ENCODE assay signal across 1 cellular context in the genomic region with DNA sequence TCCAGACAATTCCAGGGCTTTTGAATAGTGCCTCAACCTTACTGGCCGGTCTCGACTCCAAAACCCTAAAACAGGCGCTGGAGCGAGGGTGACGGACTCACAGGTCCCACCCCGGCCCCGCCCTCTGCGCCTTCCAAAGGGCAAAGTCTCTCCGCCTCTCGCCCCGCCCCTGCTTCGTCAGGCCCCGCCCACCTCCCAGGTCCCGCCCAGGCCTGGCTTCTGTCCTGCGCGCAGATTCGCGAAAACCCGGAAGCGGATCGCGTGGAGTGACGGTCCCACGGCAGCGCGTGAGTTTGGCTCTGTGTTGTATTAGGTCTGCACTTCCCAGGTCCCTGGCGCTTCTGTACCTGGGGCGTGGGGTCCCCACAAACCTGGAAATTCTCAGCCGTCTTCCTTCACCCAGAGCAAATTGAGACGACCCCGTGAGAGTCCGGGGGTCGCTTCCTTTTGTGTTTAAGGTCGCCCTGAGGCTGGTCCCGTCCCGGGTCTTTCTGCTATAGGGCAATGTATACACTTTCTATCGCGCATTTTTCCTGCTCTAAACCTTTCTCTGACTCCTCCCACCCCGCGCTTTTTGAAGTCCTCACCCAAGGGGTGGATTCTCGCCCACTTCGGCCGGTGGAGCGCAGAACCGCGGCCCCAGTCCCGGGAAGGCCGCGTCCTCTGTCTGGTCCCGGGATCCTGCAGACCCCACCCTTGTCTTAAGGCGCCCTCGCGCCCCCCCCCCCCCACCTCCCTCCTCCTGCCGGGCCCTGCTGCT.
TF ChIP-seq lines count a peak whose summit lies in the region.

A gene (plus strand): TSS at position 231 of the 760 bp plus-strand sequence. CDS start 16,090 bp downstream, outside the sequence.

TF ChIP-seq in K562, 482 proteins besides CTCF, POLR2A, EP300 and RAD21 (continued from another document and continues in another):
- peak; percentile 69; the same call in 1 of the 2 replicates for TF ChIP-seq MYC (IDR thresholded peaks at IDR 0.05; ENCODE audit: low read depth, low read length)
- TF ChIP-seq MYC (CRISPR knock-in tag; IDR thresholded peaks at IDR 0.05; ENCODE audit: borderline replicate concordance, low read depth): no peak
- TF ChIP-seq SMAD4 (CRISPR knock-in tag; conservative IDR thresholded peaks at IDR 0.05): 0 out of 2 replicates have a peak, but pooled peaks have one; percentile 20
- peak in 1 of 2 experiments; percentile 75; a peak in 2 of 4 replicates for TF ChIP-seq HDAC1 (IDR thresholded peaks at IDR 0.05)
- TF ChIP-seq, protein P1, sequence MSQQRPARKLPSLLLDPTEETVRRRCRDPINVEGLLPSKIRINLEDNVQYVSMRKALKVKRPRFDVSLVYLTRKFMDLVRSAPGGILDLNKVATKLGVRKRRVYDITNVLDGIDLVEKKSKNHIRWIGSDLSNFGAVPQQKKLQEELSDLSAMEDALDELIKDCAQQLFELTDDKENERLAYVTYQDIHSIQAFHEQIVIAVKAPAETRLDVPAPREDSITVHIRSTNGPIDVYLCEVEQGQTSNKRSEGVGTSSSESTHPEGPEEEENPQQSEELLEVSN (IDR thresholded peaks at IDR 0.05; ENCODE audit: borderline replicate concordance in 1 of 2, extremely low read depth in 1 of 2, insufficient read depth in 1 of 2, insufficient read length in 1 of 2, low read depth in 1 of 2, low read length in 1 of 2, poor library complexity in 1 of 2, severe bottlenecking in 1 of 2): peak; percentile 2 to 31
- 0 out of 2 replicates have a peak, but pooled peaks have one; percentile 33 for TF ChIP-seq ELF4 (CRISPR knock-in tag; IDR thresholded peaks at IDR 0.05)
- TF ChIP-seq, protein P2, sequence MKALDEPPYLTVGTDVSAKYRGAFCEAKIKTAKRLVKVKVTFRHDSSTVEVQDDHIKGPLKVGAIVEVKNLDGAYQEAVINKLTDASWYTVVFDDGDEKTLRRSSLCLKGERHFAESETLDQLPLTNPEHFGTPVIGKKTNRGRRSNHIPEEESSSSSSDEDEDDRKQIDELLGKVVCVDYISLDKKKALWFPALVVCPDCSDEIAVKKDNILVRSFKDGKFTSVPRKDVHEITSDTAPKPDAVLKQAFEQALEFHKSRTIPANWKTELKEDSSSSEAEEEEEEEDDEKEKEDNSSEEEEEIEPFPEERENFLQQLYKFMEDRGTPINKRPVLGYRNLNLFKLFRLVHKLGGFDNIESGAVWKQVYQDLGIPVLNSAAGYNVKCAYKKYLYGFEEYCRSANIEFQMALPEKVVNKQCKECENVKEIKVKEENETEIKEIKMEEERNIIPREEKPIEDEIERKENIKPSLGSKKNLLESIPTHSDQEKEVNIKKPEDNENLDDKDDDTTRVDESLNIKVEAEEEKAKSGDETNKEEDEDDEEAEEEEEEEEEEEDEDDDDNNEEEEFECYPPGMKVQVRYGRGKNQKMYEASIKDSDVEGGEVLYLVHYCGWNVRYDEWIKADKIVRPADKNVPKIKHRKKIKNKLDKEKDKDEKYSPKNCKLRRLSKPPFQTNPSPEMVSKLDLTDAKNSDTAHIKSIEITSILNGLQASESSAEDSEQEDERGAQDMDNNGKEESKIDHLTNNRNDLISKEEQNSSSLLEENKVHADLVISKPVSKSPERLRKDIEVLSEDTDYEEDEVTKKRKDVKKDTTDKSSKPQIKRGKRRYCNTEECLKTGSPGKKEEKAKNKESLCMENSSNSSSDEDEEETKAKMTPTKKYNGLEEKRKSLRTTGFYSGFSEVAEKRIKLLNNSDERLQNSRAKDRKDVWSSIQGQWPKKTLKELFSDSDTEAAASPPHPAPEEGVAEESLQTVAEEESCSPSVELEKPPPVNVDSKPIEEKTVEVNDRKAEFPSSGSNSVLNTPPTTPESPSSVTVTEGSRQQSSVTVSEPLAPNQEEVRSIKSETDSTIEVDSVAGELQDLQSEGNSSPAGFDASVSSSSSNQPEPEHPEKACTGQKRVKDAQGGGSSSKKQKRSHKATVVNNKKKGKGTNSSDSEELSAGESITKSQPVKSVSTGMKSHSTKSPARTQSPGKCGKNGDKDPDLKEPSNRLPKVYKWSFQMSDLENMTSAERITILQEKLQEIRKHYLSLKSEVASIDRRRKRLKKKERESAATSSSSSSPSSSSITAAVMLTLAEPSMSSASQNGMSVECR (CRISPR knock-in tag; IDR thresholded peaks at IDR 0.05): peak; percentile 40; the same call in 1 of the 2 replicates
- peak; percentile 15; the same call in 1 of the 2 replicates for TF ChIP-seq BHLHE40 (IDR thresholded peaks at IDR 0.05; ENCODE audit: low read length)
- peak; percentile 70 to 73 for TF ChIP-seq NRF1 (conservative IDR thresholded peaks at IDR 0.05 in 1 of 2, IDR thresholded peaks at IDR 0.05 in 1 of 2)
- peak; percentile 64 for TF ChIP-seq HDAC2 (IDR thresholded peaks at IDR 0.05)
- TF ChIP-seq ADNP (tag; IDR thresholded peaks at IDR 0.05): no peak
- no peak for TF ChIP-seq POLR3A (IDR thresholded peaks at IDR 0.05; ENCODE audit: borderline replicate concordance, extremely low read depth, insufficient read depth, insufficient read length)
- TF ChIP-seq, protein P3, sequence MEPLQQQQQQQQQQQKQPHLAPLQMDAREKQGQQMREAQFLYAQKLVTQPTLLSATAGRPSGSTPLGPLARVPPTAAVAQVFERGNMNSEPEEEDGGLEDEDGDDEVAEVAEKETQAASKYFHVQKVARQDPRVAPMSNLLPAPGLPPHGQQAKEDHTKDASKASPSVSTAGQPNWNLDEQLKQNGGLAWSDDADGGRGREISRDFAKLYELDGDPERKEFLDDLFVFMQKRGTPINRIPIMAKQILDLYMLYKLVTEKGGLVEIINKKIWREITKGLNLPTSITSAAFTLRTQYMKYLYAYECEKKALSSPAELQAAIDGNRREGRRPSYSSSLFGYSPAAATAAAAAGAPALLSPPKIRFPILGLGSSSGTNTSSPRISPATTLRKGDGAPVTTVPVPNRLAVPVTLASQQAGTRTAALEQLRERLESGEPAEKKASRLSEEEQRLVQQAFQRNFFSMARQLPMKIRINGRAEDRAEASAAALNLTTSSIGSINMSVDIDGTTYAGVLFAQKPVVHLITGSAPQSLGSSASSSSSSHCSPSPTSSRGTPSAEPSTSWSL (CRISPR knock-in tag; IDR thresholded peaks at IDR 0.05; ENCODE audit: borderline replicate concordance): no peak
- no peak for TF ChIP-seq ZBED1 (IDR thresholded peaks at IDR 0.05)
- peak; percentile 61 for TF ChIP-seq KDM5B (IDR thresholded peaks at IDR 0.05; ENCODE audit: insufficient replicate concordance, low read depth, low read length)
- TF ChIP-seq, protein P4, sequence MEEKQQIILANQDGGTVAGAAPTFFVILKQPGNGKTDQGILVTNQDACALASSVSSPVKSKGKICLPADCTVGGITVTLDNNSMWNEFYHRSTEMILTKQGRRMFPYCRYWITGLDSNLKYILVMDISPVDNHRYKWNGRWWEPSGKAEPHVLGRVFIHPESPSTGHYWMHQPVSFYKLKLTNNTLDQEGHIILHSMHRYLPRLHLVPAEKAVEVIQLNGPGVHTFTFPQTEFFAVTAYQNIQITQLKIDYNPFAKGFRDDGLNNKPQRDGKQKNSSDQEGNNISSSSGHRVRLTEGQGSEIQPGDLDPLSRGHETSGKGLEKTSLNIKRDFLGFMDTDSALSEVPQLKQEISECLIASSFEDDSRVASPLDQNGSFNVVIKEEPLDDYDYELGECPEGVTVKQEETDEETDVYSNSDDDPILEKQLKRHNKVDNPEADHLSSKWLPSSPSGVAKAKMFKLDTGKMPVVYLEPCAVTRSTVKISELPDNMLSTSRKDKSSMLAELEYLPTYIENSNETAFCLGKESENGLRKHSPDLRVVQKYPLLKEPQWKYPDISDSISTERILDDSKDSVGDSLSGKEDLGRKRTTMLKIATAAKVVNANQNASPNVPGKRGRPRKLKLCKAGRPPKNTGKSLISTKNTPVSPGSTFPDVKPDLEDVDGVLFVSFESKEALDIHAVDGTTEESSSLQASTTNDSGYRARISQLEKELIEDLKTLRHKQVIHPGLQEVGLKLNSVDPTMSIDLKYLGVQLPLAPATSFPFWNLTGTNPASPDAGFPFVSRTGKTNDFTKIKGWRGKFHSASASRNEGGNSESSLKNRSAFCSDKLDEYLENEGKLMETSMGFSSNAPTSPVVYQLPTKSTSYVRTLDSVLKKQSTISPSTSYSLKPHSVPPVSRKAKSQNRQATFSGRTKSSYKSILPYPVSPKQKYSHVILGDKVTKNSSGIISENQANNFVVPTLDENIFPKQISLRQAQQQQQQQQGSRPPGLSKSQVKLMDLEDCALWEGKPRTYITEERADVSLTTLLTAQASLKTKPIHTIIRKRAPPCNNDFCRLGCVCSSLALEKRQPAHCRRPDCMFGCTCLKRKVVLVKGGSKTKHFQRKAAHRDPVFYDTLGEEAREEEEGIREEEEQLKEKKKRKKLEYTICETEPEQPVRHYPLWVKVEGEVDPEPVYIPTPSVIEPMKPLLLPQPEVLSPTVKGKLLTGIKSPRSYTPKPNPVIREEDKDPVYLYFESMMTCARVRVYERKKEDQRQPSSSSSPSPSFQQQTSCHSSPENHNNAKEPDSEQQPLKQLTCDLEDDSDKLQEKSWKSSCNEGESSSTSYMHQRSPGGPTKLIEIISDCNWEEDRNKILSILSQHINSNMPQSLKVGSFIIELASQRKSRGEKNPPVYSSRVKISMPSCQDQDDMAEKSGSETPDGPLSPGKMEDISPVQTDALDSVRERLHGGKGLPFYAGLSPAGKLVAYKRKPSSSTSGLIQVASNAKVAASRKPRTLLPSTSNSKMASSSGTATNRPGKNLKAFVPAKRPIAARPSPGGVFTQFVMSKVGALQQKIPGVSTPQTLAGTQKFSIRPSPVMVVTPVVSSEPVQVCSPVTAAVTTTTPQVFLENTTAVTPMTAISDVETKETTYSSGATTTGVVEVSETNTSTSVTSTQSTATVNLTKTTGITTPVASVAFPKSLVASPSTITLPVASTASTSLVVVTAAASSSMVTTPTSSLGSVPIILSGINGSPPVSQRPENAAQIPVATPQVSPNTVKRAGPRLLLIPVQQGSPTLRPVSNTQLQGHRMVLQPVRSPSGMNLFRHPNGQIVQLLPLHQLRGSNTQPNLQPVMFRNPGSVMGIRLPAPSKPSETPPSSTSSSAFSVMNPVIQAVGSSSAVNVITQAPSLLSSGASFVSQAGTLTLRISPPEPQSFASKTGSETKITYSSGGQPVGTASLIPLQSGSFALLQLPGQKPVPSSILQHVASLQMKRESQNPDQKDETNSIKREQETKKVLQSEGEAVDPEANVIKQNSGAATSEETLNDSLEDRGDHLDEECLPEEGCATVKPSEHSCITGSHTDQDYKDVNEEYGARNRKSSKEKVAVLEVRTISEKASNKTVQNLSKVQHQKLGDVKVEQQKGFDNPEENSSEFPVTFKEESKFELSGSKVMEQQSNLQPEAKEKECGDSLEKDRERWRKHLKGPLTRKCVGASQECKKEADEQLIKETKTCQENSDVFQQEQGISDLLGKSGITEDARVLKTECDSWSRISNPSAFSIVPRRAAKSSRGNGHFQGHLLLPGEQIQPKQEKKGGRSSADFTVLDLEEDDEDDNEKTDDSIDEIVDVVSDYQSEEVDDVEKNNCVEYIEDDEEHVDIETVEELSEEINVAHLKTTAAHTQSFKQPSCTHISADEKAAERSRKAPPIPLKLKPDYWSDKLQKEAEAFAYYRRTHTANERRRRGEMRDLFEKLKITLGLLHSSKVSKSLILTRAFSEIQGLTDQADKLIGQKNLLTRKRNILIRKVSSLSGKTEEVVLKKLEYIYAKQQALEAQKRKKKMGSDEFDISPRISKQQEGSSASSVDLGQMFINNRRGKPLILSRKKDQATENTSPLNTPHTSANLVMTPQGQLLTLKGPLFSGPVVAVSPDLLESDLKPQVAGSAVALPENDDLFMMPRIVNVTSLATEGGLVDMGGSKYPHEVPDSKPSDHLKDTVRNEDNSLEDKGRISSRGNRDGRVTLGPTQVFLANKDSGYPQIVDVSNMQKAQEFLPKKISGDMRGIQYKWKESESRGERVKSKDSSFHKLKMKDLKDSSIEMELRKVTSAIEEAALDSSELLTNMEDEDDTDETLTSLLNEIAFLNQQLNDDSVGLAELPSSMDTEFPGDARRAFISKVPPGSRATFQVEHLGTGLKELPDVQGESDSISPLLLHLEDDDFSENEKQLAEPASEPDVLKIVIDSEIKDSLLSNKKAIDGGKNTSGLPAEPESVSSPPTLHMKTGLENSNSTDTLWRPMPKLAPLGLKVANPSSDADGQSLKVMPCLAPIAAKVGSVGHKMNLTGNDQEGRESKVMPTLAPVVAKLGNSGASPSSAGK (IDR thresholded peaks at IDR 0.05): peak; percentile 51
- TF ChIP-seq ERF (CRISPR knock-in tag; IDR thresholded peaks at IDR 0.05): peak; percentile 83; the same call in 1 of the 2 replicates
- peak; percentile 51 for TF ChIP-seq ZFX (CRISPR knock-in tag; IDR thresholded peaks at IDR 0.05)
- TF ChIP-seq MBD2 (IDR thresholded peaks at IDR 0.05; ENCODE audit: borderline replicate concordance, low read depth): 0 out of 2 replicates have a peak, but pooled peaks have one; percentile 29
- 0 out of 2 replicates have a peak, but pooled peaks have one; percentile 5 for TF ChIP-seq NFE2 (IDR thresholded peaks at IDR 0.05; ENCODE audit: low read depth)
- peak; percentile 58 for TF ChIP-seq SAP30 (IDR thresholded peaks at IDR 0.05; ENCODE audit: borderline replicate concordance, insufficient read depth, low read depth, low read length, poor library complexity, severe bottlenecking)
- TF ChIP-seq TAF1 (IDR thresholded peaks at IDR 0.05; ENCODE audit: control insufficient read depth, extremely low read depth, insufficient read depth, low read length, severe bottlenecking): peak; percentile 69
- TF ChIP-seq ELF2 (CRISPR knock-in tag; IDR thresholded peaks at IDR 0.05): peak; percentile 85
- TF ChIP-seq PHF8 (IDR thresholded peaks at IDR 0.05; ENCODE audit: borderline replicate concordance, low read length): peak; percentile 81; the same call in 1 of the 2 replicates
- no peak for TF ChIP-seq ILF3 (IDR thresholded peaks at IDR 0.05; ENCODE audit: borderline replicate concordance)
- peak; percentile 74 for TF ChIP-seq CXXC5 (CRISPR knock-in tag; IDR thresholded peaks at IDR 0.05)
- TF ChIP-seq, protein P5, sequence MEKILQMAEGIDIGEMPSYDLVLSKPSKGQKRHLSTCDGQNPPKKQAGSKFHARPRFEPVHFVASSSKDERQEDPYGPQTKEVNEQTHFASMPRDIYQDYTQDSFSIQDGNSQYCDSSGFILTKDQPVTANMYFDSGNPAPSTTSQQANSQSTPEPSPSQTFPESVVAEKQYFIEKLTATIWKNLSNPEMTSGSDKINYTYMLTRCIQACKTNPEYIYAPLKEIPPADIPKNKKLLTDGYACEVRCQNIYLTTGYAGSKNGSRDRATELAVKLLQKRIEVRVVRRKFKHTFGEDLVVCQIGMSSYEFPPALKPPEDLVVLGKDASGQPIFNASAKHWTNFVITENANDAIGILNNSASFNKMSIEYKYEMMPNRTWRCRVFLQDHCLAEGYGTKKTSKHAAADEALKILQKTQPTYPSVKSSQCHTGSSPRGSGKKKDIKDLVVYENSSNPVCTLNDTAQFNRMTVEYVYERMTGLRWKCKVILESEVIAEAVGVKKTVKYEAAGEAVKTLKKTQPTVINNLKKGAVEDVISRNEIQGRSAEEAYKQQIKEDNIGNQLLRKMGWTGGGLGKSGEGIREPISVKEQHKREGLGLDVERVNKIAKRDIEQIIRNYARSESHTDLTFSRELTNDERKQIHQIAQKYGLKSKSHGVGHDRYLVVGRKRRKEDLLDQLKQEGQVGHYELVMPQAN (IDR thresholded peaks at IDR 0.05; ENCODE audit: borderline replicate concordance): peak; percentile 38; the same call in 1 of the 2 replicates
- TF ChIP-seq TBP (optimal IDR thresholded peaks at IDR 0.05; ENCODE audit: low read depth, low read length): peak; percentile 58
